In genomic region chr17:21183468-21183867, GRCh38 we compare ENCODE assay signal across 1 cellular context.
A peak's percentile ranks its signal among the peaks of the same experiment; 100 is the strongest.
TF ChIP-seq lines count a peak whose summit lies in the region.

No MANE protein-coding gene starts in this region.

TF ChIP-seq in HepG2, 621 proteins besides CTCF, POLR2A, EP300 and RAD21 (continued from another document and continues in another):
- TF ChIP-seq, protein P1, sequence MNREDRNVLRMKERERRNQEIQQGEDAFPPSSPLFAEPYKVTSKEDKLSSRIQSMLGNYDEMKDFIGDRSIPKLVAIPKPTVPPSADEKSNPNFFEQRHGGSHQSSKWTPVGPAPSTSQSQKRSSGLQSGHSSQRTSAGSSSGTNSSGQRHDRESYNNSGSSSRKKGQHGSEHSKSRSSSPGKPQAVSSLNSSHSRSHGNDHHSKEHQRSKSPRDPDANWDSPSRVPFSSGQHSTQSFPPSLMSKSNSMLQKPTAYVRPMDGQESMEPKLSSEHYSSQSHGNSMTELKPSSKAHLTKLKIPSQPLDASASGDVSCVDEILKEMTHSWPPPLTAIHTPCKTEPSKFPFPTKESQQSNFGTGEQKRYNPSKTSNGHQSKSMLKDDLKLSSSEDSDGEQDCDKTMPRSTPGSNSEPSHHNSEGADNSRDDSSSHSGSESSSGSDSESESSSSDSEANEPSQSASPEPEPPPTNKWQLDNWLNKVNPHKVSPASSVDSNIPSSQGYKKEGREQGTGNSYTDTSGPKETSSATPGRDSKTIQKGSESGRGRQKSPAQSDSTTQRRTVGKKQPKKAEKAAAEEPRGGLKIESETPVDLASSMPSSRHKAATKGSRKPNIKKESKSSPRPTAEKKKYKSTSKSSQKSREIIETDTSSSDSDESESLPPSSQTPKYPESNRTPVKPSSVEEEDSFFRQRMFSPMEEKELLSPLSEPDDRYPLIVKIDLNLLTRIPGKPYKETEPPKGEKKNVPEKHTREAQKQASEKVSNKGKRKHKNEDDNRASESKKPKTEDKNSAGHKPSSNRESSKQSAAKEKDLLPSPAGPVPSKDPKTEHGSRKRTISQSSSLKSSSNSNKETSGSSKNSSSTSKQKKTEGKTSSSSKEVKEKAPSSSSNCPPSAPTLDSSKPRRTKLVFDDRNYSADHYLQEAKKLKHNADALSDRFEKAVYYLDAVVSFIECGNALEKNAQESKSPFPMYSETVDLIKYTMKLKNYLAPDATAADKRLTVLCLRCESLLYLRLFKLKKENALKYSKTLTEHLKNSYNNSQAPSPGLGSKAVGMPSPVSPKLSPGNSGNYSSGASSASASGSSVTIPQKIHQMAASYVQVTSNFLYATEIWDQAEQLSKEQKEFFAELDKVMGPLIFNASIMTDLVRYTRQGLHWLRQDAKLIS (CRISPR knock-in tag; IDR thresholded peaks at IDR 0.05) = no peak
- no peak for TF ChIP-seq BCLAF1 (IDR thresholded peaks at IDR 0.05)
- no peak for TF ChIP-seq ZNF460 (CRISPR knock-in tag; IDR thresholded peaks at IDR 0.05; ENCODE audit: borderline replicate concordance)
- no peak for TF ChIP-seq ZNF180 (CRISPR knock-in tag; IDR thresholded peaks at IDR 0.05; ENCODE audit: borderline replicate concordance, low read depth)
- TF ChIP-seq NKX3-1 (CRISPR knock-in tag; IDR thresholded peaks at IDR 0.05) = no peak
- TF ChIP-seq REST (IDR thresholded peaks at IDR 0.05; ENCODE audit: borderline replicate concordance in 1 of 2, low read depth in 1 of 2, low read length in 2 of 2) = no peak
- no peak for TF ChIP-seq CBX2 (IDR thresholded peaks at IDR 0.05; ENCODE audit: low read depth, low read length)
- TF ChIP-seq CBX2 (CRISPR knock-in tag; IDR thresholded peaks at IDR 0.05; ENCODE audit: low read depth) = no peak
- no peak for TF ChIP-seq ZFAT (CRISPR knock-in tag; conservative IDR thresholded peaks at IDR 0.05)
- peak; percentile 20; the same call in 1 of the 2 replicates for TF ChIP-seq SOX5 (CRISPR knock-in tag; IDR thresholded peaks at IDR 0.05; ENCODE audit: borderline replicate concordance)
- no peak for TF ChIP-seq ZNF232 (CRISPR knock-in tag; IDR thresholded peaks at IDR 0.05; ENCODE audit: borderline replicate concordance)
- no peak for TF ChIP-seq CHD2 (IDR thresholded peaks at IDR 0.05; ENCODE audit: low read depth, low read length)
- no peak for TF ChIP-seq ZNF83 (CRISPR knock-in tag; IDR thresholded peaks at IDR 0.05; ENCODE audit: borderline replicate concordance)
- no peak for TF ChIP-seq IRX3 (CRISPR knock-in tag; IDR thresholded peaks at IDR 0.05; ENCODE audit: borderline replicate concordance, low read depth)
- TF ChIP-seq ZBTB38 (CRISPR knock-in tag; IDR thresholded peaks at IDR 0.05) = no peak
- TF ChIP-seq, protein P2, sequence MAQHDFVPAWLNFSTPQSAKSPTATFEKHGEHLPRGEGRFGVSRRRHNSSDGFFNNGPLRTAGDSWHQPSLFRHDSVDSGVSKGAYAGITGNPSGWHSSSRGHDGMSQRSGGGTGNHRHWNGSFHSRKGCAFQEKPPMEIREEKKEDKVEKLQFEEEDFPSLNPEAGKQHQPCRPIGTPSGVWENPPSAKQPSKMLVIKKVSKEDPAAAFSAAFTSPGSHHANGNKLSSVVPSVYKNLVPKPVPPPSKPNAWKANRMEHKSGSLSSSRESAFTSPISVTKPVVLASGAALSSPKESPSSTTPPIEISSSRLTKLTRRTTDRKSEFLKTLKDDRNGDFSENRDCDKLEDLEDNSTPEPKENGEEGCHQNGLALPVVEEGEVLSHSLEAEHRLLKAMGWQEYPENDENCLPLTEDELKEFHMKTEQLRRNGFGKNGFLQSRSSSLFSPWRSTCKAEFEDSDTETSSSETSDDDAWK (CRISPR knock-in tag; IDR thresholded peaks at IDR 0.05) = no peak
- TF ChIP-seq ERF (CRISPR knock-in tag; IDR thresholded peaks at IDR 0.05) = no peak
- TF ChIP-seq ZNF33B (CRISPR knock-in tag; IDR thresholded peaks at IDR 0.05) = no peak
- no peak for TF ChIP-seq NAIF1 (CRISPR knock-in tag; IDR thresholded peaks at IDR 0.05; ENCODE audit: borderline replicate concordance)
- TF ChIP-seq ATF7-NPFF (CRISPR knock-in tag; IDR thresholded peaks at IDR 0.05; ENCODE audit: low read depth) = no peak
- no peak for TF ChIP-seq PCBP1 (IDR thresholded peaks at IDR 0.05; ENCODE audit: borderline replicate concordance, low read depth, low read length)
- TF ChIP-seq ZSCAN30 (CRISPR knock-in tag; IDR thresholded peaks at IDR 0.05) = no peak
- no peak for TF ChIP-seq BRD4 (CRISPR knock-in tag; IDR thresholded peaks at IDR 0.05)
- TF ChIP-seq ZNF646 (CRISPR knock-in tag; IDR thresholded peaks at IDR 0.05) = no peak
- peak; percentile 83 for TF ChIP-seq NR2F6 (IDR thresholded peaks at IDR 0.05)
- TF ChIP-seq NR2F6 (CRISPR knock-in tag; IDR thresholded peaks at IDR 0.05) = peak; percentile 85
- TF ChIP-seq, protein P3, sequence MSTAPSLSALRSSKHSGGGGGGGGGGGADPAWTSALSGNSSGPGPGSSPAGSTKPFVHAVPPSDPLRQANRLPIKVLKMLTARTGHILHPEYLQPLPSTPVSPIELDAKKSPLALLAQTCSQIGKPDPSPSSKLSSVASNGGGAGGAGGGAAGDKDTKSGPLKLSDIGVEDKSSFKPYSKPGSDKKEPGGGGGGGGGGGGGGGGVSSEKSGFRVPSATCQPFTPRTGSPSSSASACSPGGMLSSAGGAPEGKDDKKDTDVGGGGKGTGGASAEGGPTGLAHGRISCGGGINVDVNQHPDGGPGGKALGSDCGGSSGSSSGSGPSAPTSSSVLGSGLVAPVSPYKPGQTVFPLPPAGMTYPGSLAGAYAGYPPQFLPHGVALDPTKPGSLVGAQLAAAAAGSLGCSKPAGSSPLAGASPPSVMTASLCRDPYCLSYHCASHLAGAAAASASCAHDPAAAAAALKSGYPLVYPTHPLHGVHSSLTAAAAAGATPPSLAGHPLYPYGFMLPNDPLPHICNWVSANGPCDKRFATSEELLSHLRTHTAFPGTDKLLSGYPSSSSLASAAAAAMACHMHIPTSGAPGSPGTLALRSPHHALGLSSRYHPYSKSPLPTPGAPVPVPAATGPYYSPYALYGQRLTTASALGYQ (CRISPR knock-in tag; IDR thresholded peaks at IDR 0.05) = no peak
- TF ChIP-seq ZNF362 (CRISPR knock-in tag; IDR thresholded peaks at IDR 0.05; ENCODE audit: borderline replicate concordance) = no peak
- no peak for TF ChIP-seq ZNF547 (CRISPR knock-in tag; IDR thresholded peaks at IDR 0.05)
- peak; percentile 84 for TF ChIP-seq CEBPB (IDR thresholded peaks at IDR 0.05; ENCODE audit: borderline replicate concordance, low read depth, low read length)
- TF ChIP-seq ZNF7 (CRISPR knock-in tag; IDR thresholded peaks at IDR 0.05) = no peak
- TF ChIP-seq AKAP8 (CRISPR knock-in tag; IDR thresholded peaks at IDR 0.05) = no peak
- no peak for TF ChIP-seq GZF1 (CRISPR knock-in tag; IDR thresholded peaks at IDR 0.05)
- no peak for TF ChIP-seq HNRNPK (IDR thresholded peaks at IDR 0.05; ENCODE audit: low read depth, low read length, poor library complexity, severe bottlenecking)
- TF ChIP-seq ZNF572 (CRISPR knock-in tag; IDR thresholded peaks at IDR 0.05) = no peak
- no peak for TF ChIP-seq TEAD3 (CRISPR knock-in tag; optimal IDR thresholded peaks at IDR 0.05; ENCODE audit: borderline replicate concordance)
- no peak for TF ChIP-seq CHCHD3 (CRISPR knock-in tag; IDR thresholded peaks at IDR 0.05)
- TF ChIP-seq ZNF713 (CRISPR knock-in tag; IDR thresholded peaks at IDR 0.05) = no peak
- peak; percentile 69; the same call in 1 of the 2 replicates for TF ChIP-seq TFAP4 (IDR thresholded peaks at IDR 0.05; ENCODE audit: borderline replicate concordance, low read depth)
- TF ChIP-seq PHF21A (CRISPR knock-in tag; IDR thresholded peaks at IDR 0.05) = no peak
- no peak for TF ChIP-seq MEIS2 (CRISPR knock-in tag; IDR thresholded peaks at IDR 0.05)
